ENCODE assay signal across 8 cellular contexts in the genomic region with DNA sequence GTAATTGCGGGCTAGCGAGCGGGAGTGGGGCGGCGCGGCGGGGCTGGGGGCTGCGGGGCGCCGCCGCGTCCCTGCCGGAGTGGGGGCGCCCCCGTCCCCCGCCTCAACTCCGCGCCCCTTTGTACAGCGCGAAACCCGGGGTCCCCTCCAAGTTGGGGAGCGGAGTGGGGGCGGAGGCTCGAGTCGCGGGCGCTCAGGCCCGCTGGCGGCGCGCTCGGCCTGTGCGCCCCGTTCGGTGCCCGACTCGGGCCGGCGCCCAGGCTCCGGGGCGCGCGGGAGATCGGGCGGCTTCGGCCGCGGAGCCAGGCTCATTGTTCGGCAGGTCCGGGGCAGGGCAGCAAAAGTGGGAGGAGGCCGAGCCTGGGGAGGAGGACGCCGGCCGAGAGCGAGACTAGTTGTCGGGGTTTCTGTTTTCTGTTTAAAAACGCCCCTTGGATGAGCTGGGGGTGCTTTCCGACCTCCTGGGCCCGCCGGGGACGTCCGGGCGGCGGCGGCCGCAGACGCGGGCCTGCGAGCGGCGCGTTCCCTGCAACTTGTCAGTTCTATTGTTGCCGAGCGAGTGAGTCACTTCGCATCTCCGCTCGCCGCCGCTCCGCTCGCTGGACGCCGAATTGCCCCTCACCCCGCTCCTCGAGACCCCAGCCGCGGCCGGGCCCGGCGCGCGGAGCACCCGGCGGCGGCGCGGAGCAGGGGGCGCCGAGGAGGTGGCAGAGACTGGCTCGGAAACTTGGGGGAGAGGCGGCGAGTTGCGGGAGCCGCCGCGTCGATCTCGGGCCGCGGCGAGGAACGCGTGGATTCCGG. TPM values are rescaled to one million over a fixed set of nuclear protein-coding genes. Genes with fewer than 3 reads are reported as not detected.
DNase-seq lines count a peak whose midpoint lies in the region; ATAC-seq and TF ChIP-seq lines count a peak whose summit lies in the region.

No MANE protein-coding gene starts in this region.

- peak overlapping the region; percentile 90 for H3K4me3 Mint-ChIP-seq in osteocyte (ENCODE audit: unreplicated experiment)

- H3K9me3 ChIP-seq in tibial nerve, result no peaks in the 10 kb centered on the region

- no peak for TF ChIP-seq CTCF in osteocyte (IDR thresholded peaks at IDR 0.05)
- no peak for TF ChIP-seq CTCF in tibial nerve (IDR thresholded peaks at IDR 0.05)

- ATAC-seq in GM19023 (IDR thresholded peaks at IDR 0.05; ENCODE audit: unreplicated experiment), result peak; percentile 30
- peak; percentile 32 for ATAC-seq in HG03175 (IDR thresholded peaks at IDR 0.05; ENCODE audit: unreplicated experiment)

- H3K27ac ChIP-seq in tibial nerve, result peak overlapping the region; percentile 86 to 98 (median 98)

- no peak for TF ChIP-seq POLR2A in tibial nerve (IDR thresholded peaks at IDR 0.05)

- 0% methylated on average over 41 to 57 of the region's 114 CpGs for WGBS in tibial nerve, 2 donors

- no peaks in the 10 kb centered on the region for H3K9me3 Mint-ChIP-seq in osteocyte (ENCODE audit: unreplicated experiment)

- peaks cover 17% of the 10 kb centered on the region for H3K36me3 Mint-ChIP-seq in osteocyte (ENCODE audit: unreplicated experiment)

- peak; percentile 51 for DNase-seq in Ammon's horn (ENCODE audit: low spot score)
- peak; percentile 78 for DNase-seq in RPMI8226
- DNase-seq in activated naive CD4-positive, alpha-beta T cell treated with anti-CD3 and anti-CD28 coated beads, Interleukin-2, amount 50 U/mL, for 16 hours, result peak; percentile 65
- peak; percentile 77 for DNase-seq in germinal center (ENCODE audit: low spot score)
- DNase-seq in osteocyte (ENCODE audit: extremely low spot score, unreplicated experiment), result peak; percentile 87
- no peak for DNase-seq in tibial nerve (ENCODE audit: low spot score in 2 of 2)

- TF ChIP-seq EP300 in tibial nerve (IDR thresholded peaks at IDR 0.05), result peak in 1 of 2 donors; percentile 26

- H3K36me3 ChIP-seq in tibial nerve, result no peaks in the 10 kb centered on the region

- peaks cover 45% of the 10 kb centered on the region for H3K4me1 Mint-ChIP-seq in osteocyte (ENCODE audit: unreplicated experiment)

- no peaks in the 10 kb centered on the region for H3K27me3 ChIP-seq in tibial nerve

- peaks cover 0 to 58% (median 14%) of the 10 kb centered on the region in 4 donors for H3K4me1 ChIP-seq in tibial nerve

- peak overlapping the region; percentile 84 for H3K27ac Mint-ChIP-seq in osteocyte (ENCODE audit: unreplicated experiment)

- peak overlapping the region; percentile 75 to 96 (median 84) for H3K4me3 ChIP-seq in tibial nerve

- no peaks in the 10 kb centered on the region for H3K27me3 Mint-ChIP-seq in osteocyte (ENCODE audit: unreplicated experiment)

RNA-seq across cellular contexts. Expression of gene TCF12, which starts 0.7 kb away (rescaled TPM):
- total RNA-seq in osteocyte (164 and 170 TPM in 2 replicates), tibial nerve (100 to 1,000 TPM; 117 to 181 (median 174) TPM)

Comparison
In these comparisons a context has a peak if more than half of its experiments do, and no peak if none do; other contexts are left out.
1. DNase-seq: peak in Ammon's horn (single experiment), RPMI8226 (single experiment), activated naive CD4-positive, alpha-beta T cell treated with anti-CD3 and anti-CD28 coated beads, Interleukin-2, amount 50 U/mL, for 16 hours (single experiment), germinal center (single experiment) and osteocyte (single experiment); none in tibial nerve (0 of 2).